13 cellular contexts compared by ENCODE assay signal in the genomic region with DNA sequence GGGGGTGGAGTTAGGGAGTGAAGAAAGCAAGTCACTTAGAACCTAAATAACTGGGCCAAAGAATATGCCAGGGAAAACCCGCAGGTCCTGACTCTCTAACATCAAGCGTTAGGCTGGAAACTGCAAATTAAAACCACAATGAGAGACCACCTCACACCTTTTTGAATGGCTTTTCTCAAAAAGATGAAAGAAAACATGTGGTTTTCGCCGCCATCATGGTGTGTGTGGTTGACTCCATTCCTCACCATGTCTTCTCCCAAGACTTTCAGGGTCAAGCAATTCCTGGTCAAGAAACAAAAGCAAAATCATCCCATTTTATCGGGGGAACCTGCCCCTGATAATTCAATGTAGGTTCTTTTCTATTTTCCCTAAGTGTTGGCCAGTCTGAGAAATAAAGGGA.
"Had no signal": no experiment of that assay in that cellular context is flagged by ENCODE, and none has a peak within 500 bp of the region (broad histone marks: within the 10 kb centered on the region; RNA-seq: fewer than 3 reads in every experiment).

No MANE protein-coding gene starts in this region.

- H3K27me3 Mint-ChIP-seq: activated naive CD4-positive, alpha-beta T cell treated with anti-CD3 and anti-CD28 coated beads, Interleukin-2, amount 50 U/mL, for 24 hours had no signal

- ATAC-seq: stimulated activated naive CD8-positive, alpha-beta T cell treated with anti-CD3 and anti-CD28 coated beads, Interleukin-15, Interleukin-2, amounts not matched to agents 100 U/mL and 50 U/mL, for 24 hours had no signal

- H3K4me1 ChIP-seq: vagina had no signal

- H3K36me3 ChIP-seq: transverse colon, vagina had no signal

- H3K27me3 ChIP-seq: transverse colon, vagina had no signal

- H3K9me3 Mint-ChIP-seq: activated naive CD4-positive, alpha-beta T cell treated with anti-CD3 and anti-CD28 coated beads, Interleukin-2, amount 50 U/mL, for 24 hours had no signal

- H3K27ac Mint-ChIP-seq: activated naive CD4-positive, alpha-beta T cell treated with anti-CD3 and anti-CD28 coated beads, Interleukin-2, amount 50 U/mL, for 24 hours had no signal

- H3K4me3 ChIP-seq: transverse colon, vagina had no signal

- H3K9me3 ChIP-seq: transverse colon, vagina had no signal

- DNase-seq: activated CD4-positive, CD25-positive, alpha-beta regulatory T cell; activated effector memory CD4-positive, alpha-beta T cell treated with Interleukin-2 at 50 U/mL for 16 hours; amniotic stem cell; kidney glomerular epithelial cell; nucleus accumbens; posterior cingulate gyrus; retina; stimulated activated CD4-positive, alpha-beta T cell treated with anti-CD3 and anti-CD28 coated beads, Interleukin-2, amount 100 ng/mL, for 48 hours; stimulated activated naive CD8-positive, alpha-beta T cell treated with anti-CD3 and anti-CD28 coated beads, Interleukin-15, Interleukin-2, amounts not matched to agents 100 U/mL and 50 U/mL, for 24 hours; T-helper 2 cell; transverse colon had no signal

- H3K4me3 Mint-ChIP-seq: activated naive CD4-positive, alpha-beta T cell treated with anti-CD3 and anti-CD28 coated beads, Interleukin-2, amount 50 U/mL, for 24 hours had no signal

- H3K27ac ChIP-seq: transverse colon, vagina had no signal
